1 cellular context compared by ENCODE assay signal in the genomic region with DNA sequence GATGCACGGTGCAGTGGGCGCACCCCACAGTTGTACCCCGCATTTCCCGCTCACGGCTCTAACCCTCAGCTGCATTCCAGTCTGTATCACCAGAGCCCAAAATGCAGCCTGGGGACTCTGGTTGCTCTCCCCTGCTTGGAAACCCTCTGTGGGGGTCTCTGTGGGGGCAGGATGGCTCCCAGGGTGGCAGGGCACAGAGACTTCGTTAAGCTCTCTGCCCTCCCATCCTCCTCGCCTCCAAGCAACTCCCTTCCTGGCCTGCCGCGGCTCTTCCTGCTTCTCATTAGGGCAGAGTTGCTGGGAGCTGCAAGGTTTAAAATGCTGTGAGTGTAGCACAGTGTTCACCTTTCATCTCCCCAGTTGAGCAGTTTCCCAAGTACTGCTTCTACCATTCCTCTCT.
TF ChIP-seq lines count a peak whose summit lies in the region.

No MANE protein-coding gene starts in this region.

TF ChIP-seq in H1, 55 proteins besides CTCF, POLR2A, EP300 and RAD21:
- TF ChIP-seq GTF2F1 (IDR thresholded peaks at IDR 0.05; ENCODE audit: borderline replicate concordance, low read depth, low read length), result no peak
- TF ChIP-seq, protein P1, sequence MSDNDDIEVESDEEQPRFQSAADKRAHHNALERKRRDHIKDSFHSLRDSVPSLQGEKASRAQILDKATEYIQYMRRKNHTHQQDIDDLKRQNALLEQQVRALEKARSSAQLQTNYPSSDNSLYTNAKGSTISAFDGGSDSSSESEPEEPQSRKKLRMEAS (IDR thresholded peaks at IDR 0.05), result no peak
- TF ChIP-seq, protein P2, sequence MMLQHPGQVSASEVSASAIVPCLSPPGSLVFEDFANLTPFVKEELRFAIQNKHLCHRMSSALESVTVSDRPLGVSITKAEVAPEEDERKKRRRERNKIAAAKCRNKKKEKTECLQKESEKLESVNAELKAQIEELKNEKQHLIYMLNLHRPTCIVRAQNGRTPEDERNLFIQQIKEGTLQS (IDR thresholded peaks at IDR 0.05; ENCODE audit: insufficient read depth, low read depth, low read length), result no peak
- TF ChIP-seq YY1 (IDR thresholded peaks at IDR 0.05; ENCODE audit: low read depth, low read length), result no peak
- TF ChIP-seq BRCA1 (IDR thresholded peaks at IDR 0.05; ENCODE audit: low read depth, low read length), result no peak
- TF ChIP-seq CHD2 (IDR thresholded peaks at IDR 0.05; ENCODE audit: low read length), result no peak
- no peak for TF ChIP-seq KDM5A (IDR thresholded peaks at IDR 0.05; ENCODE audit: low read length)
- no peak for TF ChIP-seq KDM1A (IDR thresholded peaks at IDR 0.05; ENCODE audit: borderline replicate concordance, low read length)
- no peak for TF ChIP-seq ZNF274 (IDR thresholded peaks at IDR 0.05; ENCODE audit: borderline replicate concordance, extremely low read depth, low read length)
- no peak for TF ChIP-seq BCL11A (IDR thresholded peaks at IDR 0.05; ENCODE audit: low read depth in 2 of 2, low read length in 2 of 2)
